ENCODE assay signal across 28 cellular contexts in the genomic region with DNA sequence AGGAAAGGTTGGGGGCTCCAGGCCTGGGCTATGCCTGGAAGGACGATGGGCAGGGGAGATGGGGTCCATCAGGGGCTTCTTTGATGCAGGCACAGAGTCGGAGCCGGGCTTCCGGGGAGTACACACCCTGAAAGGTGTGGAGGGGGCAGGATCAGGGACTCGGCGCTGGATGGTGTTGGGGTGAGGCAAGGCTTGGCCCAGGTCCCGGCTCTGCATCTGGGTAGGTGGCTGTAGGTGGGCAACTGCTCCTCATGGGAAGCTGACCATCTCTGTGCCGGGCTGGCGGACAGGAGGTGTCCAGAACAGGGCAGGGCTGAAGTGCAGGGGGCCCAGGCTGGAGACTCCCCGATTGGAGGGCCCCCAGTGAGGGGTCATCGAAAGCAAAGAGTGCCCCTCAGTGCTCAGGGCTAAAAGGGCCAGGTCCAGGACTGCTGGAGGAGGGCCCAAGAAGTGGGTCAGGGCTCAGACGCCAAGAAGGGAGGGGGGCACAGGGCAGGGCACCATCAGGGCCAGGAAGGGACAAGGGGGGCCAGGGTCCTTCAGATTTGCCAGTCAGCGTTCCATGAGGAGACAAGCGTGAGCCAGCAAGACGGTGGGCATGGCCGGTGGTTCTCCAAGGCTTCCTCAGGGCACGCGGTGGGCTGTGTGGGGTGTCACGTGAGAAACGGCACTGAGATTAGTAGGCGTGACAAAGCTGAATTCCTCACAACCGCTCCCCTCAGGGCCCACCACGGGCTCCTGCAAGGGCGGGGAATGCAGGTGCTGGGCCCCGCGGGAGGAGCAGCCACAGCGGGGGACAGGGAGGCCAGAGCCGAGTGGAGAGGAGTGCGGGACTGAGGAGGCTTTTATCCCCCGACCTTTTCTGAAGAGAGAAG.
A peak's percentile ranks its signal among the peaks of the same experiment; 100 is the strongest.
DNase-seq lines count a peak whose midpoint lies in the region; ATAC-seq, FAIRE-seq and TF ChIP-seq lines count a peak whose summit lies in the region.
"Had no signal": no experiment of that assay in that cellular context is flagged by ENCODE, and none has a peak within 500 bp of the region (broad histone marks: within the 10 kb centered on the region; RNA-seq: fewer than 3 reads in every experiment).

No MANE protein-coding gene starts in this region.

- H3K4me1 ChIP-seq in BLaER1 treated with 17β-estradiol and CSF1 and Interleukin-3, amounts not matched to agents 10 nM and 100 nM: peaks cover 11 to 50% (median 34%) of the 10 kb centered on the region in 10 experiments; a peak in 19 of 20 replicates
- no peaks in the 10 kb centered on the region; the same call in 1 of the 2 replicates for H3K4me1 ChIP-seq in H9 (ENCODE audit: insufficient read depth, low read length)
- H3K4me1 ChIP-seq in kidney (ENCODE audit: control insufficient read depth in 1 of 2, insufficient read depth in 1 of 2, low read depth in 1 of 2, low read length in 2 of 2): peaks cover 0 to 5% of the 10 kb centered on the region in 2 donors
- H3K4me1 ChIP-seq in upper lobe of right lung: no peaks in the 10 kb centered on the region
- H3K4me1 ChIP-seq: Caco-2, SJCRH30 had no signal

- H3K14ac ChIP-seq in H9 (ENCODE audit: insufficient read depth, low read length): 0 out of 2 replicates have a peak overlapping the region, but pooled peaks have one; percentile 52

- whole genome bisulfite sequencing in H9 (ENCODE audit: extremely low coverage, insufficient read length, low lambda C conversion rate): no CpG with 5 or more reads among the region's 30 CpGs

- peak overlapping the region in 4 of 11 experiments; percentile 16 to 40 (median 28); a peak in 4 of 22 replicates for H3K27ac ChIP-seq in BLaER1 treated with 17β-estradiol and CSF1 and Interleukin-3, amounts not matched to agents 10 nM and 100 nM
- H3K27ac ChIP-seq in H9 (ENCODE audit: insufficient read length, low read depth, low read length): no peak overlapping the region
- H3K27ac ChIP-seq in kidney (ENCODE audit: low read depth in 2 of 2, low read length in 2 of 2): no peak overlapping the region
- H3K27ac ChIP-seq in upper lobe of right lung: no peak overlapping the region
- H3K27ac ChIP-seq: A549, C4-2B, PC-9, SJCRH30 had no signal

- peaks cover 10 to 25% (median 17%) of the 10 kb centered on the region in 11 experiments for H3K9me3 ChIP-seq in BLaER1 treated with 17β-estradiol and CSF1 and Interleukin-3, amounts not matched to agents 10 nM and 100 nM (replicated peaks in 1 of 11)
- no peaks in the 10 kb centered on the region for H3K9me3 ChIP-seq in H9 (ENCODE audit: control insufficient read depth, low read depth, low read length)
- H3K9me3 ChIP-seq in kidney (ENCODE audit: control insufficient read depth in 1 of 2, low read length in 2 of 2): peaks cover 3 to 12% of the 10 kb centered on the region in 2 donors
- no peaks in the 10 kb centered on the region for H3K9me3 ChIP-seq in upper lobe of right lung
- H3K9me3 ChIP-seq: A549, SJCRH30 had no signal

- no peak overlapping the region for H2BK15ac ChIP-seq in H9 (ENCODE audit: low read depth, low read length)

- no peak overlapping the region for H2AK5ac ChIP-seq in H9 (ENCODE audit: insufficient read length, low read length)

- H3K79me2 ChIP-seq in H9 (ENCODE audit: insufficient read depth, low read length): no peaks in the 10 kb centered on the region

- peaks cover 3% of the 10 kb centered on the region for H3K27me3 Mint-ChIP-seq in H9 (ENCODE audit: low read depth)

- H3K18ac ChIP-seq in H9 (ENCODE audit: insufficient read length, low read depth, low read length): no peak overlapping the region

- H2AFZ ChIP-seq in H9 (ENCODE audit: low read length): no peak overlapping the region
- H2AFZ ChIP-seq: PC-9 had no signal

- no peak overlapping the region for H3K4ac ChIP-seq in H9 (ENCODE audit: low read depth, low read length)

- no peaks in the 10 kb centered on the region for H3K23me2 ChIP-seq in H9 (ENCODE audit: insufficient read length, low read depth, low read length, poor library complexity, severe bottlenecking)

- FAIRE-seq in kidney (lab: Jason Lieb, UNC): no peak
- FAIRE-seq: A549, GM12878 had no signal

- H3K4me3 ChIP-seq in BLaER1 treated with 17β-estradiol and CSF1 and Interleukin-3, amounts not matched to agents 10 nM and 100 nM: no peak overlapping the region
- H3K4me3 ChIP-seq in kidney (ENCODE audit: low read length in 2 of 2) (no peak overlapping the region), upper lobe of right lung (no peak overlapping the region)
- H3K4me3 ChIP-seq: A549, GM12878, PC-9, SJCRH30 had no signal

- no peak overlapping the region for H3K4me3 Mint-ChIP-seq in H9
- H3K4me3 Mint-ChIP-seq: CD8-positive, alpha-beta T cell had no signal

- H3K36me3 ChIP-seq in BLaER1 treated with 17β-estradiol and CSF1 and Interleukin-3, amounts not matched to agents 10 nM and 100 nM: peaks cover 0 to 4% (median 0%) of the 10 kb centered on the region in 11 experiments; a peak in 1 of 22 replicates
- H3K36me3 ChIP-seq in kidney (ENCODE audit: control insufficient read depth in 1 of 2, insufficient read depth in 2 of 2, low read length in 2 of 2) (no peaks in the 10 kb centered on the region), upper lobe of right lung (no peaks in the 10 kb centered on the region)
- H3K36me3 ChIP-seq: SJCRH30 had no signal

- no peak for TF ChIP-seq CTCF in H9 (conservative IDR thresholded peaks at IDR 0.05)
- no peak for TF ChIP-seq CTCF in kidney (IDR thresholded peaks at IDR 0.05; ENCODE audit: borderline replicate concordance, extremely low read depth, insufficient read depth)
- TF ChIP-seq CTCF in upper lobe of right lung (IDR thresholded peaks at IDR 0.05): no peak

- H3K56ac ChIP-seq in H9 (ENCODE audit: insufficient read length, low read depth, low read length): no peak overlapping the region

- no peak overlapping the region for H2BK120ac ChIP-seq in H9 (ENCODE audit: low read depth, low read length, poor library complexity, severe bottlenecking)

- no peak overlapping the region for H4K8ac ChIP-seq in H9 (replicated peaks; ENCODE audit: insufficient read length, low read depth, low read length)

- H3K4me2 ChIP-seq in BLaER1 treated with 17β-estradiol and CSF1 and Interleukin-3, amounts not matched to agents 10 nM and 100 nM: peak overlapping the region in 9 of 11 experiments; percentile 29 to 68 (median 60); a peak in 16 of 22 replicates
- H3K4me2 ChIP-seq in H9 (ENCODE audit: insufficient read depth, insufficient read length, low read length): no peak overlapping the region
- H3K4me2 ChIP-seq: A549, PC-9 had no signal

- H4K20me1 ChIP-seq in BLaER1 treated with 17β-estradiol and CSF1 and Interleukin-3, amounts not matched to agents 10 nM and 100 nM: no peaks in the 10 kb centered on the region
- no peaks in the 10 kb centered on the region for H4K20me1 ChIP-seq in H9 (ENCODE audit: control insufficient read depth, insufficient read depth, insufficient read length)

- no peaks in the 10 kb centered on the region for H3K79me1 ChIP-seq in H9 (ENCODE audit: insufficient read depth, low read depth, low read length, poor library complexity, severe bottlenecking)

- no peak overlapping the region for H3T11ph ChIP-seq in H9 (ENCODE audit: low read length)

- H4K91ac ChIP-seq in H9 (ENCODE audit: insufficient read length, low read depth, low read length): no peak overlapping the region

- DNase-seq in H9 (no peak), kidney (peak; percentile 53), upper lobe of right lung (peak; percentile 52), Kasumi-1 (lab: John Stamatoyannopoulos, UW) (no peak), DMS53 treated with DMSO at 0.1 percent for 48 hours (lab: John Stamatoyannopoulos, UW; ENCODE audit: unreplicated experiment) (no peak), NCI-H748 treated with DMSO at 0.1 percent for 48 hours (lab: John Stamatoyannopoulos, UW) (no peak)
- DNase-seq: AML-193; Caco-2; DMS79; EL; GDM1; Karpas-422; MV-4-11; NCI-H1105; NCI-H1436 treated with DMSO at 0.1 percent for 48 hours; NCI-H187 treated with DMSO at 0.1 percent for 48 hours; NCI-H2107; NCI-H524 treated with DMSO at 0.1 percent for 48 hours; NCI-H82; NK-92 treated with Interleukin-12 subunit alpha and Interleukin-12 subunit beta, amount 100 ng/mL, for 24 hours; PC-9; SJCRH30 had no signal

- intact Hi-C loops in kidney (cut with DNase I): loop anchor here (10.0 kb wide), 1 partner anchor 205 kb away; no protein-coding TSS in a partner anchor
- intact Hi-C loops in upper lobe of right lung (cut with DNase I): no loop called here

- 0 out of 22 replicates have a peak overlapping the region, but pooled peaks of 1 of the 11 experiments have one; percentile 6 for H3K9ac ChIP-seq in BLaER1 treated with 17β-estradiol and CSF1 and Interleukin-3, amounts not matched to agents 10 nM and 100 nM
- H3K9ac ChIP-seq in H9 (ENCODE audit: extremely low read depth, insufficient read length, low read length) (no peak overlapping the region), kidney (ENCODE audit: low read length in 2 of 2) (no peak overlapping the region)

- peaks cover 0 to 10% (median 0%) of the 10 kb centered on the region in 3 experiments; a peak in 6 of 7 replicates for H3K36me3 Mint-ChIP-seq in H9 (ENCODE audit: insufficient read depth in 1 of 3, low read depth in 3 of 3)
- H3K36me3 Mint-ChIP-seq: CD8-positive, alpha-beta T cell had no signal

- no peak overlapping the region for H4K5ac ChIP-seq in H9 (ENCODE audit: insufficient read length, low read depth, low read length)

- no peak overlapping the region for H2BK20ac ChIP-seq in H9 (ENCODE audit: low read depth, low read length, poor library complexity, severe bottlenecking)

- H2BK12ac ChIP-seq in H9 (ENCODE audit: insufficient read length, low read depth, low read length): no peak overlapping the region

- ATAC-seq in upper lobe of right lung: no peak
- ATAC-seq: A549; CD8-positive, alpha-beta T cell; GM12878; Right ventricle myocardium inferior had no signal

- peak overlapping the region in 1 of 3 experiments; percentile 35; a peak in 2 of 7 replicates for H3K27ac Mint-ChIP-seq in H9
- H3K27ac Mint-ChIP-seq: CD8-positive, alpha-beta T cell had no signal

- no peak overlapping the region for H2BK5ac ChIP-seq in H9 (ENCODE audit: insufficient read length, low read length)

- H3K4me1 Mint-ChIP-seq in H9: peaks cover 11 to 13% of the 10 kb centered on the region in 2 experiments

- peaks cover 17 to 19% of the 10 kb centered on the region in 2 experiments for H3K9me3 Mint-ChIP-seq in H9

- H3K23ac ChIP-seq in H9 (ENCODE audit: insufficient read length, low read depth, low read length): no peak overlapping the region

- H3K27me3 ChIP-seq in BLaER1 treated with 17β-estradiol and CSF1 and Interleukin-3, amounts not matched to agents 10 nM and 100 nM: no peaks in the 10 kb centered on the region
- H3K27me3 ChIP-seq in H9 (ENCODE audit: insufficient read depth, low read length) (no peaks in the 10 kb centered on the region), upper lobe of right lung (no peaks in the 10 kb centered on the region)
- H3K27me3 ChIP-seq: SJCRH30 had no signal

Comparison
In these comparisons a context has a peak if more than half of its experiments do, and no peak if none do; other contexts are left out.
1. DNase-seq: peak in kidney (single experiment) and upper lobe of right lung (single experiment); none in H9 (single experiment), Kasumi-1 (0 of 2), DMS53 treated with DMSO at 0.1 percent for 48 hours (single experiment) and NCI-H748 treated with DMSO at 0.1 percent for 48 hours (single experiment).